25 cellular contexts compared by ENCODE assay signal in the genomic region with DNA sequence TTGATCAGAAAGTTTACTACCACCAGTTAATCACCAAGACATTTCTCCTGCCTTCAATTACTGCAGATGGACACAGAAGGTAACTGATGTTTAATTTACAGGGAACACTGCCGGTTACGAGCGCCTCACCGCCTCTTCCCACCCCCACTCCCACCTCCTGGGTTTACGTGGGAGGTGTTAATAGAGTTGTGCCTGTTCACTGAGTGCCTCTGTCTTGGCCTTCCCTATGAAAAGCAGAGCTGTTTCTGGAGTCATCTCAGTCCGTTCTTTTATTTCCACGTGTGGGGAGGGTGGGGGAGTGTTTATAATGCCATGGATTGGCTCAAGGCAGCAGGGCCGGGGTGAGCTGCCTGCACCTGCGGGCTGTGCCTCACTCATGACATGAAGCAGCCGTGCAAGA.
"Had no signal": no experiment of that assay in that cellular context is flagged by ENCODE, and none has a peak within 500 bp of the region (broad histone marks: within the 10 kb centered on the region; RNA-seq: fewer than 3 reads in every experiment).

No MANE protein-coding gene starts in this region.

- H3K36me3 ChIP-seq: adrenal gland, breast epithelium had no signal

- H3K27me3 ChIP-seq: adrenal gland, breast epithelium had no signal

- H3K4me1 ChIP-seq: breast epithelium had no signal

- H3K4me3 ChIP-seq: adrenal gland, breast epithelium, K562 had no signal

- DNase-seq: activated CD4-positive, alpha-beta T cell treated with anti-CD3 and anti-CD28 coated beads for 48 hours; activated CD4-positive, alpha-beta T cell treated with anti-CD3 and anti-CD28 coated beads, Interleukin-2, amount 50 U/mL, for 4 hours; activated CD4-positive, CD25-positive, alpha-beta regulatory T cell treated with anti-CD3 and anti-CD28 coated beads, Interleukin-2, amount 50 U/mL, for 72 hours; activated CD8-positive, alpha-beta memory T cell treated with anti-CD3 and anti-CD28 coated beads, Interleukin-2, amount 50 U/mL, for 48 hours; activated CD8-positive, alpha-beta T cell treated with anti-CD3 and anti-CD28 coated beads, Interleukin-2, amount 10 ng/mL, durations not matched to agents 7 days and 5 days; activated naive CD4-positive, alpha-beta T cell treated with anti-CD3 and anti-CD28 coated beads, Interleukin-2, amount 50 U/mL, for 16 hours; activated naive CD8-positive, alpha-beta T cell treated with anti-CD3 and anti-CD28 coated beads, Interleukin-2, amount 10 ng/mL, durations not matched to agents 7 days and 5 days; activated T-cell treated with anti-CD3 and anti-CD28 coated beads, Interleukin-2, amount 50 U/mL, for 1 hour; adrenal gland; anterior cingulate cortex; Karpas-422; MM.1S; NCI-H1105; NCI-H146; NCI-H187 treated with DMSO at 0.1 percent for 48 hours; NCI-H2081 treated with DMSO at 0.1 percent for 48 hours; NCI-H446 treated with DMSO at 0.1 percent for 48 hours; NCI-H524 treated with DMSO at 0.1 percent for 48 hours; NCI-H774; SIG-M5; T-helper 17 cell; T-helper 9 cell had no signal

- H3K9me3 ChIP-seq: adrenal gland, breast epithelium had no signal

- H3K4me3 Mint-ChIP-seq: activated CD8-positive, alpha-beta T cell treated with anti-CD3 and anti-CD28 coated beads, Interleukin-2, amount 10 ng/mL, durations not matched to agents 7 days and 5 days; activated naive CD8-positive, alpha-beta T cell treated with anti-CD3 and anti-CD28 coated beads, Interleukin-2, amount 10 ng/mL, durations not matched to agents 7 days and 5 days; T-helper 17 cell; WTC11 had no signal

- H3K27me3 Mint-ChIP-seq: activated naive CD8-positive, alpha-beta T cell treated with anti-CD3 and anti-CD28 coated beads, Interleukin-2, amount 10 ng/mL, durations not matched to agents 7 days and 5 days had no signal

- ATAC-seq: activated CD8-positive, alpha-beta T cell treated with anti-CD3 and anti-CD28 coated beads, Interleukin-2, amount 10 ng/mL, durations not matched to agents 7 days and 5 days; K562; T-helper 17 cell; WTC11 had no signal

- H3K27ac Mint-ChIP-seq: activated CD8-positive, alpha-beta T cell treated with anti-CD3 and anti-CD28 coated beads, Interleukin-2, amount 10 ng/mL, durations not matched to agents 7 days and 5 days; activated naive CD8-positive, alpha-beta T cell treated with anti-CD3 and anti-CD28 coated beads, Interleukin-2, amount 10 ng/mL, durations not matched to agents 7 days and 5 days; T-helper 17 cell; WTC11 had no signal

- H3K4me1 Mint-ChIP-seq: activated naive CD8-positive, alpha-beta T cell treated with anti-CD3 and anti-CD28 coated beads, Interleukin-2, amount 10 ng/mL, durations not matched to agents 7 days and 5 days; T-helper 17 cell had no signal

- H3K27ac ChIP-seq: adrenal gland, breast epithelium had no signal

- H3K9me3 Mint-ChIP-seq: activated naive CD8-positive, alpha-beta T cell treated with anti-CD3 and anti-CD28 coated beads, Interleukin-2, amount 10 ng/mL, durations not matched to agents 7 days and 5 days; WTC11 had no signal

- H3K36me3 Mint-ChIP-seq: activated naive CD8-positive, alpha-beta T cell treated with anti-CD3 and anti-CD28 coated beads, Interleukin-2, amount 10 ng/mL, durations not matched to agents 7 days and 5 days; WTC11 had no signal
